Comparison of ENCODE assay signal across 8 cellular contexts in genomic region chr15:34987182-34987488, GRCh38. TPM values are rescaled to one million over a fixed set of nuclear protein-coding genes. Genes with fewer than 3 reads are reported as not detected.
DNase-seq lines count a peak whose midpoint lies in the region; ATAC-seq and TF ChIP-seq lines count a peak whose summit lies in the region.

No MANE protein-coding gene starts in this region.

- TF ChIP-seq POLR2A in testis (IDR thresholded peaks at IDR 0.05) = no peak

- DNase-seq in activated CD4-positive, alpha-beta T cell treated with anti-CD3 and anti-CD28 coated beads, Interleukin-2, amount 10 ng/mL, durations not matched to agents 7 days and 5 days = no peak
- DNase-seq in activated CD4-positive, alpha-beta T cell treated with anti-CD3 and anti-CD28 coated beads, Interleukin-2, amount 50 U/mL, for 48 hours = no peak
- DNase-seq in immature natural killer cell (no peak), testis (no peak), left lobe of liver (ENCODE audit: low spot score) (no peak), left colon (no peak)

- POLR2A ChIA-PET in activated CD4-positive, alpha-beta T cell treated with anti-CD3 and anti-CD28 coated beads, Interleukin-2, amount 10 ng/mL, durations not matched to agents 7 days and 5 days (lab: Charles Lee) = interaction anchor here (0.6 to 1.3 kb wide), 2 partner anchors 17 to 738 kb away, joined by 3 to 4 read pairs; partner anchors contain the start of gene AQR

- H3K36me3 ChIP-seq in testis (ENCODE audit: low read depth, missing control alignments) = no peaks in the 10 kb centered on the region

- peak overlapping the region; percentile 96 to 98 for H3K27ac ChIP-seq in testis

- H3K4me1 Mint-ChIP-seq in activated CD4-positive, alpha-beta T cell treated with anti-CD3 and anti-CD28 coated beads, Interleukin-2, amount 10 ng/mL, durations not matched to agents 7 days and 5 days = peaks cover 47% of the 10 kb centered on the region
- H3K4me1 Mint-ChIP-seq in activated T-helper 17 cell treated with anti-CD3 and anti-CD28 coated beads, Interleukin-2, amount 50 U/mL, for 72 hours = peaks cover 7% of the 10 kb centered on the region
- peaks cover 40 to 51% of the 10 kb centered on the region in 2 donors for H3K4me1 Mint-ChIP-seq in immature natural killer cell

- H3K4me3 ChIP-seq in testis = peak overlapping the region; percentile 84 to 93

- H3K27me3 ChIP-seq in testis = no peaks in the 10 kb centered on the region

- 9% methylated on average over 4 of the region's 4 CpGs for WGBS in testis, 2 donors

- peaks cover 27% of the 10 kb centered on the region for H3K36me3 Mint-ChIP-seq in activated CD4-positive, alpha-beta T cell treated with anti-CD3 and anti-CD28 coated beads, Interleukin-2, amount 10 ng/mL, durations not matched to agents 7 days and 5 days (ENCODE audit: low read depth)
- H3K36me3 Mint-ChIP-seq in activated T-helper 17 cell treated with anti-CD3 and anti-CD28 coated beads, Interleukin-2, amount 50 U/mL, for 72 hours (ENCODE audit: low read depth) = peaks cover 54% of the 10 kb centered on the region
- peaks cover 0 to 5% (median 4%) of the 10 kb centered on the region in 3 donors for H3K36me3 Mint-ChIP-seq in immature natural killer cell

- CTCF ChIA-PET in activated CD4-positive, alpha-beta T cell treated with anti-CD3 and anti-CD28 coated beads, Interleukin-2, amount 10 ng/mL, durations not matched to agents 7 days and 5 days (lab: Charles Lee) = interaction anchor here (2.0 kb wide), 1 partner anchor 17 kb away, joined by 9 read pairs; the partner anchor contains the start of gene AQR

- ATAC-seq in activated T-helper 17 cell treated with anti-CD3 and anti-CD28 coated beads, Interleukin-2, amount 50 U/mL, for 72 hours (replicated peaks) = no peak
- ATAC-seq in left lobe of liver = no peak
- ATAC-seq in HG03432 (IDR thresholded peaks at IDR 0.05; ENCODE audit: unreplicated experiment) = no peak
- ATAC-seq in left colon = no peak

- H3K4me1 ChIP-seq in testis = peaks cover 18% of the 10 kb centered on the region

- TF ChIP-seq CTCF in testis (IDR thresholded peaks at IDR 0.05) = no peak

- H3K27me3 Mint-ChIP-seq in activated CD4-positive, alpha-beta T cell treated with anti-CD3 and anti-CD28 coated beads, Interleukin-2, amount 10 ng/mL, durations not matched to agents 7 days and 5 days = no peaks in the 10 kb centered on the region
- H3K27me3 Mint-ChIP-seq in activated T-helper 17 cell treated with anti-CD3 and anti-CD28 coated beads, Interleukin-2, amount 50 U/mL, for 72 hours = no peaks in the 10 kb centered on the region
- peaks cover 8 to 19% (median 11%) of the 10 kb centered on the region in 3 donors for H3K27me3 Mint-ChIP-seq in immature natural killer cell (ENCODE audit: low read depth in 3 of 3)

- intact Hi-C loops in testis (cut with DNase I; ENCODE audit: low total_unique reads) (no loop called here), left colon (cut with DNase I, micrococcal nuclease) (no loop called here)

- peak overlapping the region; percentile 97 for H3K27ac Mint-ChIP-seq in activated CD4-positive, alpha-beta T cell treated with anti-CD3 and anti-CD28 coated beads, Interleukin-2, amount 10 ng/mL, durations not matched to agents 7 days and 5 days
- H3K27ac Mint-ChIP-seq in activated T-helper 17 cell treated with anti-CD3 and anti-CD28 coated beads, Interleukin-2, amount 50 U/mL, for 72 hours = peak overlapping the region; percentile 99
- H3K27ac Mint-ChIP-seq in immature natural killer cell = peak overlapping the region; percentile 97 to 99 (median 98)

- H3K9me3 Mint-ChIP-seq in activated CD4-positive, alpha-beta T cell treated with anti-CD3 and anti-CD28 coated beads, Interleukin-2, amount 10 ng/mL, durations not matched to agents 7 days and 5 days = no peaks in the 10 kb centered on the region
- H3K9me3 Mint-ChIP-seq in activated T-helper 17 cell treated with anti-CD3 and anti-CD28 coated beads, Interleukin-2, amount 50 U/mL, for 72 hours = no peaks in the 10 kb centered on the region
- H3K9me3 Mint-ChIP-seq in immature natural killer cell = no peaks in the 10 kb centered on the region

- no peaks in the 10 kb centered on the region for H3K9me3 ChIP-seq in testis

- peak overlapping the region; percentile 98 for H3K4me3 Mint-ChIP-seq in activated CD4-positive, alpha-beta T cell treated with anti-CD3 and anti-CD28 coated beads, Interleukin-2, amount 10 ng/mL, durations not matched to agents 7 days and 5 days
- H3K4me3 Mint-ChIP-seq in activated T-helper 17 cell treated with anti-CD3 and anti-CD28 coated beads, Interleukin-2, amount 50 U/mL, for 72 hours = peak overlapping the region; percentile 85
- H3K4me3 Mint-ChIP-seq in immature natural killer cell = peak overlapping the region; percentile 94 to 99 (median 97)

RNA-seq across cellular contexts. Expression of gene ZNF770, which starts 1.0 kb away (rescaled TPM):
- total RNA-seq in activated CD4-positive, alpha-beta T cell treated with anti-CD3 and anti-CD28 coated beads, Interleukin-2, amount 10 ng/mL, durations not matched to agents 7 days and 5 days = 10 to 100 TPM; 37.7 to 46.7 TPM
- 10 to 100 TPM; 44.6 to 59.4 TPM for total RNA-seq in activated T-helper 17 cell treated with anti-CD3 and anti-CD28 coated beads, Interleukin-2, amount 50 U/mL, for 72 hours
- polyA plus RNA-seq in immature natural killer cell = 10 to 100 TPM; 38.8 to 59.7 (median 40.6) TPM
- total RNA-seq in testis = 10 to 100 TPM; 27.7 to 30.2 TPM
- 17.7 TPM for polyA plus RNA-seq in testis (ENCODE audit: insufficient read depth, low read depth, low replicate concordance)
- 28.3 TPM for total RNA-seq in left lobe of liver
- 10 to 100 TPM; 20.1 to 20.5 TPM for total RNA-seq in left colon

RNA-seq across cellular contexts. Expression of gene AQR, which starts 17.6 kb away (rescaled TPM):
- total RNA-seq in activated CD4-positive, alpha-beta T cell treated with anti-CD3 and anti-CD28 coated beads, Interleukin-2, amount 10 ng/mL, durations not matched to agents 7 days and 5 days = 10 to 100 TPM; 35.5 to 43.7 TPM
- total RNA-seq in activated T-helper 17 cell treated with anti-CD3 and anti-CD28 coated beads, Interleukin-2, amount 50 U/mL, for 72 hours = 10 to 100 TPM; 37.6 to 39.4 TPM
- polyA plus RNA-seq in immature natural killer cell (10 to 100 TPM in 1 of 3 donors, 1 to 10 TPM in 2; 8.5 to 16.2 (median 9.9) TPM), testis (ENCODE audit: insufficient read depth, low read depth, low replicate concordance) (39.2 TPM)
- total RNA-seq in testis (10 to 100 TPM; 37.6 to 38.5 TPM), left lobe of liver (9.4 TPM), left colon (10 to 100 TPM; 22.7 to 24.3 TPM)
